ENCODE assay signal across 13 cellular contexts in the genomic region with DNA sequence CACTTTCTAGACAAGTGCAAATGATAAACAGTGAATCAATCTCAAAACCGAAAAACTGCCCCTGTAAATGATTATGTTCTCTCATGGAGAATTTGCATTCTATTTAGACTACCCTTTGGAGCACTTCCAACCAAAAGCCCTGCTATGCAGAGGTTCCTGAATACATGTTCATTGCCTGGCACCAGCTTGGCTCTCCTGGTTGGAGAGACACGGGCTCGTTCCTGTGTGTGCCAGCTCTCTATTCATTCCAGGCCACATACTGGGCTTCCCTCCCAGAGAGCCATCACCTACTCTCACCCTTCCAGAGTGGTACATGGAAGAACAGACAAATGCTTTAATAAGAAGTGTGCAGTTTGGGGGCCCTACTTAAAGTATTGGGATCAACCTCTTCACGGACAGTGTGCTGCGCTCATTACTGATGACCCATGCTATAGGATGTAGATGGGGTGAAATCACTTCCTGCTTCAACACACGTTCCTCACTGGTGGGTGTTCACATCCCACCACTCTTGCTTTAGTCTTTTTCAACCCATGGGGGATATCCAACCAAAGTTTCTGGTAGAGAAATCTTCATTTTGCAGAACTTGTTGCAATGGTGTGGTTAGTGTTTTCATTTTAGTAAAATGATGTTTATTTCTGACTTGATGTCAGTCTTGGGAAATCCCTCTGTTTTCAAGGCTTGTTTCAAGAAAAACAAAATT. TPM values are rescaled to one million over a fixed set of nuclear protein-coding genes. Genes with fewer than 3 reads are reported as not detected.
DNase-seq lines count a peak whose midpoint lies in the region; ATAC-seq, FAIRE-seq and TF ChIP-seq lines count a peak whose summit lies in the region.
"Had no signal": no experiment of that assay in that cellular context is flagged by ENCODE, and none has a peak within 500 bp of the region (broad histone marks: within the 10 kb centered on the region; RNA-seq: fewer than 3 reads in every experiment).

No MANE protein-coding gene starts in this region.

- TF ChIP-seq CTCF in foreskin keratinocyte (conservative IDR thresholded peaks at IDR 0.05) (no peak), pancreas (IDR thresholded peaks at IDR 0.05) (no peak)

- H3K27ac ChIP-seq in foreskin keratinocyte (peak overlapping the region; percentile 36), pancreas (peak overlapping the region in 3 of 4 donors; percentile 89 to 96 (median 92))

- H3K27me3 ChIP-seq in foreskin keratinocyte (no peaks in the 10 kb centered on the region), pancreas (no peaks in the 10 kb centered on the region)

- no peak for FAIRE-seq in pancreas (lab: Jason Lieb, UNC)
- FAIRE-seq: A204.1 had no signal

- H3K36me3 ChIP-seq in pancreas: no peaks in the 10 kb centered on the region

- WGBS in pancreas, 2 donors: 35 to 39% methylated on average over 6 of the region's 6 CpGs

- intact Hi-C loops in Right ventricle myocardium inferior (cut with DNase I) (loop anchor here (5.0 kb wide), 2 partner anchors 56 to 141 kb away; no protein-coding TSS in a partner anchor), left cardiac atrium (cut with DNase I) (loop anchor here in 1 of 2 donors (5.0 kb wide), 1 partner anchor 191 kb away; no protein-coding TSS in a partner anchor), pancreas (cut with DNase I) (no loop called here)

- H3K9me3 ChIP-seq in pancreas: no peaks in the 10 kb centered on the region

- ATAC-seq in Right ventricle myocardium inferior: peak; percentile 35
- no peak for ATAC-seq in left cardiac atrium
- ATAC-seq in foreskin keratinocyte: no peak
- no peak for ATAC-seq in pancreas
- no peak for ATAC-seq in GM21619 (IDR thresholded peaks at IDR 0.05; ENCODE audit: unreplicated experiment)
- ATAC-seq in HG02938 (IDR thresholded peaks at IDR 0.05; ENCODE audit: unreplicated experiment): no peak

- peaks cover 51% of the 10 kb centered on the region for H3K4me1 ChIP-seq in foreskin keratinocyte
- peaks cover 37 to 50% (median 39%) of the 10 kb centered on the region in 3 donors for H3K4me1 ChIP-seq in pancreas

- DNase-seq in Right ventricle myocardium inferior (ENCODE audit: missing footprints) (no peak), left cardiac atrium (no peak), foreskin keratinocyte (no peak), pancreas (no peak), cerebellum (ENCODE audit: low spot score) (no peak), NOMO-1 treated with DMSO at 0.1 percent for 48 hours (lab: John Stamatoyannopoulos, UW; ENCODE audit: unreplicated experiment) (no peak)
- DNase-seq: activated T-cell treated with anti-CD3 and anti-CD28 coated beads, Interleukin-2, amount 50 U/mL, for 24 hours; DND-41; Karpas-422; NCI-H510A had no signal

- peak overlapping the region in 1 of 4 donors; percentile 66 for H3K4me3 ChIP-seq in pancreas

RNA-seq across cellular contexts. Expression of gene NAA20, which starts 38.5 kb away (rescaled TPM):
- total RNA-seq in Right ventricle myocardium inferior (58.4 TPM), left cardiac atrium (10 to 100 TPM; 49.0 to 63.1 TPM), foreskin keratinocyte (110 and 118 TPM in 2 replicates), pancreas (10 to 100 TPM; 28.0 to 46.9 (median 34.5) TPM), cerebellum (30.8 TPM)
- polyA plus RNA-seq in foreskin keratinocyte (134 and 141 TPM in 2 replicates), pancreas (100 to 1,000 TPM in 1 of 2 donors, 10 to 100 TPM in 1; 89.6 to 124 TPM)
